ENCODE assay signal across 13 cellular contexts in genomic region chr6:128156315-128157111, GRCh38.
DNase-seq lines count a peak whose midpoint lies in the region; TF ChIP-seq lines count a peak whose summit lies in the region.
"Had no signal": no experiment of that assay in that cellular context is flagged by ENCODE, and none has a peak within 500 bp of the region (broad histone marks: within the 10 kb centered on the region; RNA-seq: fewer than 3 reads in every experiment).

No MANE protein-coding gene starts in this region.

- no peaks in the 10 kb centered on the region for H3K4me1 ChIP-seq in HEK293 (ENCODE audit: control insufficient read depth, insufficient read depth, low read length)
- H3K4me1 ChIP-seq: A549 had no signal

- TF ChIP-seq CTCF in HEK293 (tag by site-specific recombination; IDR thresholded peaks at IDR 0.05) = no peak

- H3K36me3 ChIP-seq in HEK293 (ENCODE audit: control insufficient read depth in 2 of 2, insufficient read depth in 1 of 2, low read length in 2 of 2) = no peaks in the 10 kb centered on the region

- H3K9me3 ChIP-seq in HEK293 (ENCODE audit: control insufficient read depth, insufficient read depth, low read depth, low read length) = no peaks in the 10 kb centered on the region
- H3K9me3 ChIP-seq: A549 had no signal

- no peak overlapping the region for H3K4me3 ChIP-seq in HEK293 (ENCODE audit: low read depth, low read length)
- H3K4me3 ChIP-seq: A549 had no signal

- POLR2A ChIA-PET in HEK293 (lab: Yijun Ruan, JAX) = no interaction called here

- no peak overlapping the region for H3K27ac ChIP-seq in HEK293 (ENCODE audit: extremely low read depth, low read depth, low read length)
- H3K27ac ChIP-seq: A549, C4-2B had no signal

- DNase-seq in CD1c-positive myeloid dendritic cell (ENCODE audit: extremely low spot score) = peak; percentile 5
- DNase-seq in NAMALWA (ENCODE audit: low spot score) = peak; percentile 3
- DNase-seq in SKM-1 treated with dmso at 0.1 percent for 144 hours (lab: John Stamatoyannopoulos, UW; ENCODE audit: unreplicated experiment) = peak; percentile 66
- DNase-seq in central memory CD4-positive, alpha-beta T cell = no peak
- no peak for DNase-seq in HuH-7 (ENCODE audit: low spot score)
- DNase-seq in middle frontal gyrus (ENCODE audit: extremely low spot score, low spot score) = no peak
- no peak for DNase-seq in H4 (ENCODE audit: low spot score)
- DNase-seq: NCI-H1105, NCI-H187, NCI-H446 had no signal

- CTCF ChIA-PET in HEK293 (lab: Yijun Ruan, JAX) = no interaction called here

TF ChIP-seq in HEK293, 187 proteins besides CTCF, POLR2A, EP300 and RAD21:
- no peak for TF ChIP-seq SP2 (tag by site-specific recombination; IDR thresholded peaks at IDR 0.05)
- peak; percentile 43; the same call in 1 of the 2 replicates for TF ChIP-seq ZFHX2 (tag by site-specific recombination; conservative IDR thresholded peaks at IDR 0.05)
- peak; percentile 32; the same call in 1 of the 2 replicates for TF ChIP-seq EGR2 (tag by site-specific recombination; IDR thresholded peaks at IDR 0.05; ENCODE audit: low read depth)
- no peak for TF ChIP-seq PBX3 (CRISPR knock-in tag; IDR thresholded peaks at IDR 0.05)
- no peak for TF ChIP-seq ZNF433 (tag by site-specific recombination; IDR thresholded peaks at IDR 0.05; ENCODE audit: low read depth)
- no peak for TF ChIP-seq ZNF292 (tag by site-specific recombination; IDR thresholded peaks at IDR 0.05; ENCODE audit: borderline replicate concordance, low read depth)
- no peak for TF ChIP-seq ZNF501 (tag by site-specific recombination; IDR thresholded peaks at IDR 0.05)
- TF ChIP-seq ZNF670 (tag by site-specific recombination; IDR thresholded peaks at IDR 0.05; ENCODE audit: low read depth) = no peak
- TF ChIP-seq GLI4 (tag by site-specific recombination; IDR thresholded peaks at IDR 0.05) = no peak

Comparison
In these comparisons a context has a peak if more than half of its experiments do, and no peak if none do; other contexts are left out.
1. DNase-seq: peak in CD1c-positive myeloid dendritic cell (single experiment), NAMALWA (single experiment) and SKM-1 treated with dmso at 0.1 percent for 144 hours (single experiment); none in central memory CD4-positive, alpha-beta T cell (single experiment), HuH-7 (single experiment), middle frontal gyrus (single experiment) and H4 (single experiment).